In the genomic region with DNA sequence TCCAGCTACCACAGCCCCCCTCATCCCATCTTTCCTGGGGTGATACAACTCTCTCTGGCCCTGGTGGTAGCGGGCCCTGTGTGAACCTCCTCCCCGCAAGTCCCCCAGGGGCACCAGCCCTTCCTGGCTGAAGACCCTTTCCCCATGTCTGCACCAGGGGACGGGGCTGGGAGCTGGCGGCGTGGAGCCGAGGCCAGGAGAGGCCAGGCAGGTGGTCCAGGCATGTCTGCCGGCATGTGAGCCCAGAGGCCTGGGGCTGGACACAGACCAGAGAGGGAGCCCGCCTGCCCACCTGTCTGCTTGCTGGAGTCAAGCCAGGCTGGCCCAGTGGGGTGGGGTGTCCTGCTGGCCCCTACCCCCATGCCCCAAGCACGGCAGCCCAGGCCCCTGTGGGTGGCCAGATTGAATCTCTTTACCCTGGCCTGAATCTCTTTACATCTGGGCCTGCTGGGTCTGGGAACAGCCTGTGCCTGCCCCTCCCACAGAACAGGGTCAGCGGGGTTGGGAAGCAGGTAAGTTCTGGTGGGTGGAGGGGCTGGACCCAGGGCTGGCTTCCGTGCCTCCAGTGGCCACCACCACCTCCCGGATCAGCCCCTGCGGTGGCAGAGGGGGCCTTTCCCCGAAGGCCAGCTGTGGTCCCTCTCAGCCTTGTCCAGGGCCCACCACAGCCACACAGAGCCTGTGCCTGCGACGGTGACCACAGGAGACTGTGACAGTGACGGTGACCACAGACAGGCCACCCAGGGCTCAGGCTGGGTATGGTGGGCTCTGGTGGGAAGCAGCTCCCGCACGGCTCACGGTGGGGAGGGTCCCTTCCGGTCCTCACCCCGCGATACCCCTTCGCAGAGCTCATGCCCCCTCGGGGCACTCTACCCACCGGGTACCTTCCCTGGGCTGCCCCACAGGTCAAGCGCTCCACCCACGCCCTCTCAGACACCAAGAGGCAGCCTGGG, we compare ENCODE assay signal across 19 cellular contexts. TPM values are rescaled to one million over a fixed set of nuclear protein-coding genes. Genes with fewer than 3 reads are reported as not detected.
DNase-seq lines count a peak whose midpoint lies in the region; ATAC-seq and TF ChIP-seq lines count a peak whose summit lies in the region.
"Had no signal": no experiment of that assay in that cellular context is flagged by ENCODE, and none has a peak within 500 bp of the region (broad histone marks: within the 10 kb centered on the region; RNA-seq: fewer than 3 reads in every experiment).

No MANE protein-coding gene starts in this region.

- no peaks in the 10 kb centered on the region for H3K9me3 ChIP-seq in HEK293 (ENCODE audit: control insufficient read depth, insufficient read depth, low read depth, low read length)
- H3K9me3 ChIP-seq in spleen = no peaks in the 10 kb centered on the region

- peaks cover 5% of the 10 kb centered on the region for H3K9me3 Mint-ChIP-seq in activated naive CD4-positive, alpha-beta T cell treated with anti-CD3 and anti-CD28 coated beads, Interleukin-2, amount 50 U/mL, for 24 hours
- H3K9me3 Mint-ChIP-seq in effector memory CD8-positive, alpha-beta T cell = peaks cover 4 to 8% of the 10 kb centered on the region in 2 donors

- 85 to 95% (median 92%) methylated on average over 13 to 28 of the region's 28 CpGs for WGBS in spleen, 5 donors

- no peaks in the 10 kb centered on the region for H3K27me3 Mint-ChIP-seq in activated naive CD4-positive, alpha-beta T cell treated with anti-CD3 and anti-CD28 coated beads, Interleukin-2, amount 50 U/mL, for 24 hours
- H3K27me3 Mint-ChIP-seq in effector memory CD8-positive, alpha-beta T cell = no peaks in the 10 kb centered on the region

- peaks cover 3% of the 10 kb centered on the region for H3K4me1 Mint-ChIP-seq in activated naive CD4-positive, alpha-beta T cell treated with anti-CD3 and anti-CD28 coated beads, Interleukin-2, amount 50 U/mL, for 24 hours
- peaks cover 49 to 60% of the 10 kb centered on the region in 2 donors for H3K4me1 Mint-ChIP-seq in effector memory CD8-positive, alpha-beta T cell (ENCODE audit: low read depth in 2 of 2)

- CTCF ChIA-PET in HEK293 (lab: Yijun Ruan, JAX) = interaction anchor here (0.6 to 1.1 kb wide), 2 partner anchors 70 to 302 kb away, joined by 3 to 4 read pairs; no protein-coding TSS in a partner anchor

- H3K4me3 ChIP-seq in HEK293 (ENCODE audit: low read depth, low read length) (no peak overlapping the region), spleen (no peak overlapping the region)
- H3K4me3 ChIP-seq: K562, PC-9 had no signal

- intact Hi-C loops in spleen (cut with DNase I; ENCODE audit: low total_unique reads) = no loop called here

- H3K27ac ChIP-seq in HEK293 (ENCODE audit: extremely low read depth, low read depth, low read length) (no peak overlapping the region), spleen (peak overlapping the region in 7 of 8 donors; percentile 4 to 80 (median 67))
- H3K27ac ChIP-seq: C4-2B, PC-9 had no signal

- POLR2A ChIA-PET in HEK293 (lab: Yijun Ruan, JAX) = no interaction called here

- H3K4me1 ChIP-seq in HEK293 (ENCODE audit: control insufficient read depth, insufficient read depth, low read length) (no peaks in the 10 kb centered on the region), spleen (peaks cover 0 to 49% (median 23%) of the 10 kb centered on the region in 6 donors)

- TF ChIP-seq POLR2A in spleen (IDR thresholded peaks at IDR 0.05) = no peak

- H3K27ac Mint-ChIP-seq in activated naive CD4-positive, alpha-beta T cell treated with anti-CD3 and anti-CD28 coated beads, Interleukin-2, amount 50 U/mL, for 24 hours = peak overlapping the region; percentile 30
- peak overlapping the region; percentile 81 to 93 for H3K27ac Mint-ChIP-seq in effector memory CD8-positive, alpha-beta T cell
- H3K27ac Mint-ChIP-seq: H9 had no signal

- TF ChIP-seq CTCF in HEK293 (tag by site-specific recombination; IDR thresholded peaks at IDR 0.05) = no peak
- no peak for TF ChIP-seq CTCF in spleen (IDR thresholded peaks at IDR 0.05 in 8 of 11, conservative IDR thresholded peaks at IDR 0.05 in 3 of 11)

- DNase-seq in activated naive CD4-positive, alpha-beta T cell (lab: John Stamatoyannopoulos, UW) = no peak
- DNase-seq in effector memory CD8-positive, alpha-beta T cell = no peak
- no peak for DNase-seq in spleen
- DNase-seq in NCI-H1092 treated with DMSO at 0.1 percent for 48 hours (lab: John Stamatoyannopoulos, UW) = no peak
- DNase-seq: H9; NCI-H1092; NCI-H1694; NCI-H345; NCI-H69; NK-92 treated with Interleukin-12 subunit alpha and Interleukin-12 subunit beta, amount 100 ng/mL, for 24 hours; PC-9 had no signal

- H3K36me3 ChIP-seq in HEK293 (ENCODE audit: control insufficient read depth in 2 of 2, insufficient read depth in 1 of 2, low read length in 2 of 2) = no peaks in the 10 kb centered on the region
- H3K36me3 ChIP-seq in spleen = no peaks in the 10 kb centered on the region

- no peaks in the 10 kb centered on the region for H3K27me3 ChIP-seq in spleen (replicated peaks in 1 of 7)

- ATAC-seq in effector memory CD8-positive, alpha-beta T cell (replicated peaks) = no peak
- no peak for ATAC-seq in GM18870 (IDR thresholded peaks at IDR 0.05; ENCODE audit: unreplicated experiment)
- ATAC-seq in HG03378 (IDR thresholded peaks at IDR 0.05; ENCODE audit: unreplicated experiment) = no peak
- ATAC-seq: K562, Right ventricle myocardium inferior had no signal

- no peak overlapping the region for H3K4me3 Mint-ChIP-seq in activated naive CD4-positive, alpha-beta T cell treated with anti-CD3 and anti-CD28 coated beads, Interleukin-2, amount 50 U/mL, for 24 hours
- peak overlapping the region; percentile 75 to 79 for H3K4me3 Mint-ChIP-seq in effector memory CD8-positive, alpha-beta T cell
- H3K4me3 Mint-ChIP-seq: H9 had no signal

- H3K36me3 Mint-ChIP-seq in activated naive CD4-positive, alpha-beta T cell treated with anti-CD3 and anti-CD28 coated beads, Interleukin-2, amount 50 U/mL, for 24 hours = peaks cover 2% of the 10 kb centered on the region
- peaks cover 5% of the 10 kb centered on the region for H3K36me3 Mint-ChIP-seq in effector memory CD8-positive, alpha-beta T cell (ENCODE audit: insufficient read depth)

TF ChIP-seq in HEK293, 187 proteins besides CTCF, POLR2A, EP300 and RAD21:
- TF ChIP-seq ZIC2 (tag by site-specific recombination; IDR thresholded peaks at IDR 0.05) (peak; percentile 92), ZNF202 (tag by site-specific recombination; IDR thresholded peaks at IDR 0.05; ENCODE audit: borderline replicate concordance) (no peak)

RNA-seq across cellular contexts. Expression of gene LCN12, which starts 7.1 kb away (rescaled TPM):
- 10 to 100 TPM in 4 of 7 donors, 1 to 10 TPM in 3; 3.1 to 63.4 (median 12.5) TPM for total RNA-seq in spleen
- polyA plus RNA-seq in spleen = 1 to 10 TPM in 2 of 3 donors, under 1 TPM in 1; 0.83 to 6.7 (median 4.8) TPM
- total RNA-seq: K562 had no signal

RNA-seq across cellular contexts. Expression of gene C8G, which starts 14.1 kb away (rescaled TPM):
- 1 to 10 TPM in 6 of 7 donors, not detected in 1; 2.3 to 7.4 (median 3.8) TPM for total RNA-seq in spleen
- polyA plus RNA-seq in spleen = 1 to 10 TPM; 3.2 to 4.3 (median 3.7) TPM

RNA-seq across cellular contexts. Expression of gene FBXW5, which starts 14.6 kb away (rescaled TPM):
- total RNA-seq in spleen = 100 to 1,000 TPM in 6 of 7 donors, 10 to 100 TPM in 1; 97.6 to 170 (median 105) TPM
- 100 to 1,000 TPM in 2 of 3 donors, 10 to 100 TPM in 1; 90.8 to 154 (median 123) TPM for polyA plus RNA-seq in spleen

RNA-seq across cellular contexts. Expression of gene PTGDS, which starts 18.1 kb away (rescaled TPM):
- total RNA-seq in spleen = 100 to 1,000 TPM; 134 to 457 (median 378) TPM
- polyA plus RNA-seq in spleen = 1,000 to 10,000 TPM in 1 of 3 donors, 100 to 1,000 TPM in 2; 462 to 1,396 (median 703) TPM
- total RNA-seq: HT-29 had no signal

RNA-seq across cellular contexts. Expression of gene LCNL1, which starts 23.6 kb away (rescaled TPM):
- 1 to 10 TPM; 1.8 to 8.3 (median 3.3) TPM for total RNA-seq in spleen
- polyA plus RNA-seq in spleen = 1 to 10 TPM; 1.3 to 4.7 (median 2.3) TPM
- total RNA-seq: HT-29 had no signal
